25 cellular contexts compared by ENCODE assay signal in genomic region chr9:136578620-136578914, GRCh38. TPM values are rescaled to one million over a fixed set of nuclear protein-coding genes. Genes with fewer than 3 reads are reported as not detected.
DNase-seq lines count a peak whose midpoint lies in the region; ATAC-seq, FAIRE-seq and TF ChIP-seq lines count a peak whose summit lies in the region.
"Had no signal": no experiment of that assay in that cellular context is flagged by ENCODE, and none has a peak within 500 bp of the region (broad histone marks: within the 10 kb centered on the region; RNA-seq: fewer than 3 reads in every experiment).

No MANE protein-coding gene starts in this region.

- H2AFZ ChIP-seq in DND-41 (ENCODE audit: low read depth, low read length) (no peak overlapping the region), K562 (ENCODE audit: low read depth, low read length) (peak overlapping the region; percentile 35), neural progenitor cell (replicated peaks) (no peak overlapping the region)

- H3K4me3 ChIP-seq in A549: no peak overlapping the region
- H3K4me3 ChIP-seq in DND-41 (ENCODE audit: low read depth in 1 of 2, low read length in 2 of 2): no peak overlapping the region
- no peak overlapping the region for H3K4me3 ChIP-seq in K562
- no peak overlapping the region for H3K4me3 ChIP-seq in neural progenitor cell
- H3K4me3 ChIP-seq: spleen, thoracic aorta had no signal

- no peak overlapping the region for H3K4me2 ChIP-seq in A549
- H3K4me2 ChIP-seq in DND-41 (ENCODE audit: insufficient read depth, low read length): no peak overlapping the region
- no peak overlapping the region for H3K4me2 ChIP-seq in K562 (ENCODE audit: insufficient read depth, low read length)
- no peak overlapping the region for H3K4me2 ChIP-seq in neural progenitor cell

- DNase-seq in A549 (ENCODE audit: low read depth in 1 of 2, low spot score in 1 of 2) (no peak), DND-41 (no peak), K562 (ENCODE audit: extremely low read depth in 1 of 4, low spot score in 3 of 4) (peak in 3 of 4 experiments; percentile 35 to 62 (median 61)), neural progenitor cell (ENCODE audit: low spot score) (no peak), GM10248 (ENCODE audit: extremely low spot score) (no peak)
- DNase-seq: activated CD4-positive, alpha-beta T cell treated with anti-CD3 and anti-CD28 coated beads for 48 hours; aorta; CD8-positive, alpha-beta T cell; central memory CD4-positive, alpha-beta T cell; dermis blood vessel endothelial cell; GOT3; naive B cell; NCI-H1048; NCI-H187; NCI-H526 treated with DMSO at 0.1 percent for 48 hours; spleen; stimulated activated CD4-positive, alpha-beta T cell treated with anti-CD3 and anti-CD28 coated beads, Interleukin-2, amount 100 ng/mL, for 48 hours; stimulated activated naive CD4-positive, alpha-beta T cell; T-helper 17 cell had no signal

- peaks cover 26% of the 10 kb centered on the region for H3K4me1 ChIP-seq in A549
- H3K4me1 ChIP-seq in DND-41 (ENCODE audit: insufficient read depth, low read length): peaks cover 16% of the 10 kb centered on the region
- peaks cover 11 to 50% of the 10 kb centered on the region in 2 experiments for H3K4me1 ChIP-seq in K562 (replicated peaks in 1 of 2; ENCODE audit: control insufficient read depth in 2 of 2, insufficient read depth in 2 of 2, low read length in 2 of 2)
- H3K4me1 ChIP-seq in neural progenitor cell: peaks cover 22% of the 10 kb centered on the region

- TF ChIP-seq EP300 in A549 (IDR thresholded peaks at IDR 0.05): no peak
- no peak for TF ChIP-seq EP300 in K562 (IDR thresholded peaks at IDR 0.05; ENCODE audit: low read length)

- no peak for FAIRE-seq in A549 (lab: Jason Lieb, UNC)
- no peak for FAIRE-seq in K562 (lab: Jason Lieb, UNC)
- FAIRE-seq: endothelial cell of umbilical vein, keratinocyte had no signal

- H3K27ac ChIP-seq in A549: peak overlapping the region in 1 of 2 experiments; percentile 16; a peak in 1 of 6 replicates
- H3K27ac ChIP-seq in DND-41 (ENCODE audit: low read length): no peak overlapping the region
- no peak overlapping the region for H3K27ac ChIP-seq in K562 (ENCODE audit: extremely low read depth, low read depth, low read length)
- H3K27ac ChIP-seq in neural progenitor cell: no peak overlapping the region
- H3K27ac ChIP-seq: thoracic aorta had no signal

- H3F3A ChIP-seq in neural progenitor cell (ENCODE audit: low read depth): peaks cover 39% of the 10 kb centered on the region

- H3K36me3 ChIP-seq in DND-41 (ENCODE audit: insufficient read depth, low read length) (0 out of 2 replicates have a peak, but pooled peaks cover 5% of the 10 kb centered on the region), K562 (ENCODE audit: control insufficient read depth, insufficient read depth, low read length) (no peaks in the 10 kb centered on the region), neural progenitor cell (no peaks in the 10 kb centered on the region)
- H3K36me3 ChIP-seq: spleen, thoracic aorta had no signal

- ATAC-seq in A549: peak; percentile 50 to 54; a peak in 5 of 6 replicates
- ATAC-seq in DND-41 (ENCODE audit: insufficient read depth, low read depth): peak; percentile 12; the same call in 2 of the 3 replicates
- ATAC-seq in K562: peak; percentile 71
- no peak for ATAC-seq in HG02981 (IDR thresholded peaks at IDR 0.05; ENCODE audit: unreplicated experiment)
- ATAC-seq in HG03097 (IDR thresholded peaks at IDR 0.05; ENCODE audit: low FRiP score, unreplicated experiment): no peak

- no peaks in the 10 kb centered on the region for H3K36me3 Mint-ChIP-seq in neural progenitor cell
- H3K36me3 Mint-ChIP-seq: activated naive CD4-positive, alpha-beta T cell treated with anti-CD3 and anti-CD28 coated beads, Interleukin-2, amount 50 U/mL, for 72 hours; CD8-positive, alpha-beta T cell; naive B cell had no signal

- TF ChIP-seq POLR2A in A549 (IDR thresholded peaks at IDR 0.05; ENCODE audit: low read length): no peak
- TF ChIP-seq POLR2A in K562 (conservative IDR thresholded peaks at IDR 0.05): no peak

- H3K79me2 ChIP-seq in DND-41 (ENCODE audit: insufficient read depth, low read length) (peaks cover 4% of the 10 kb centered on the region; the same call in 1 of the 2 replicates), K562 (ENCODE audit: control insufficient read depth, insufficient read depth, low read length) (no peaks in the 10 kb centered on the region), neural progenitor cell (ENCODE audit: low read depth) (no peaks in the 10 kb centered on the region)

- H3K9ac ChIP-seq in DND-41 (ENCODE audit: low read depth, low read length): no peak overlapping the region
- no peak overlapping the region for H3K9ac ChIP-seq in K562 (ENCODE audit: insufficient read depth in 1 of 2, low read depth in 2 of 2, low read length in 2 of 2)
- H3K9ac ChIP-seq in neural progenitor cell: no peak overlapping the region

- peak overlapping the region; percentile 83 for H3K27ac Mint-ChIP-seq in neural progenitor cell
- H3K27ac Mint-ChIP-seq: activated naive CD4-positive, alpha-beta T cell treated with anti-CD3 and anti-CD28 coated beads, Interleukin-2, amount 50 U/mL, for 72 hours; CD8-positive, alpha-beta T cell had no signal

- H3K9me1 ChIP-seq in K562 (ENCODE audit: control insufficient read depth, insufficient read depth, low read length): no peaks in the 10 kb centered on the region

- no peak overlapping the region for H3K4me3 Mint-ChIP-seq in neural progenitor cell
- H3K4me3 Mint-ChIP-seq: CD8-positive, alpha-beta T cell; naive B cell; T-helper 17 cell had no signal

- intact Hi-C loops in K562 (cut with micrococcal nuclease): no loop called here

- peaks cover 25% of the 10 kb centered on the region for H3K4me1 Mint-ChIP-seq in neural progenitor cell

- H3K9me3 ChIP-seq in A549: no peaks in the 10 kb centered on the region; the same call in 1 of the 3 replicates
- H3K9me3 ChIP-seq in DND-41 (ENCODE audit: insufficient read depth, low read length, severe bottlenecking): no peaks in the 10 kb centered on the region
- H3K9me3 ChIP-seq in K562 (replicated peaks; ENCODE audit: control insufficient read depth, insufficient read depth, low read depth, low read length): no peaks in the 10 kb centered on the region
- no peaks in the 10 kb centered on the region for H3K9me3 ChIP-seq in neural progenitor cell (ENCODE audit: low read depth)
- H3K9me3 ChIP-seq: spleen, thoracic aorta had no signal

- in situ Hi-C loops in K562 (cut with MboI): no loop called here

- CTCF ChIA-PET in A549 (lab: Yijun Ruan, JAX): interaction anchor here (1.0 to 9.3 kb wide), 7 partner anchors 15 to 91 kb away, joined by 3 to 71 read pairs (median 6); no protein-coding TSS in a partner anchor
- CTCF ChIA-PET in K562 (lab: Yijun Ruan, JAX; ENCODE audit: low intra/inter-chr PET ratio): no interaction called here
- CTCF ChIA-PET in GM10248 (lab: Yijun Ruan, JAX): interaction anchor here (1.0 to 1.7 kb wide), 2 partner anchors 27 to 47 kb away, joined by 3 to 8 read pairs; no protein-coding TSS in a partner anchor

- no TSS peak for BruUV-seq in K562 (replicated peaks; lab: Mats Ljungman, UMichigan)

- H4K20me1 ChIP-seq in DND-41 (ENCODE audit: insufficient read depth, low read length) (no peaks in the 10 kb centered on the region), K562 (replicated peaks; ENCODE audit: control insufficient read depth, insufficient read depth, low read length) (no peaks in the 10 kb centered on the region), neural progenitor cell (ENCODE audit: low read depth) (no peaks in the 10 kb centered on the region)

- no peaks in the 10 kb centered on the region for H3K9me3 Mint-ChIP-seq in neural progenitor cell
- H3K9me3 Mint-ChIP-seq: activated naive CD4-positive, alpha-beta T cell treated with anti-CD3 and anti-CD28 coated beads, Interleukin-2, amount 50 U/mL, for 72 hours; CD8-positive, alpha-beta T cell; naive B cell had no signal

- no CpG with 5 or more reads among the region's 7 CpGs for WGBS in A549 (ENCODE audit: missing lambda C conversion rate)
- 9% methylated on average over 6 of the region's 7 CpGs for WGBS in K562 (ENCODE audit: insufficient coverage, low coverage, missing lambda C conversion rate)

- TF ChIP-seq RAD21 in A549 (conservative IDR thresholded peaks at IDR 0.05 in 1 of 2, IDR thresholded peaks at IDR 0.05 in 1 of 2) (no peak), K562 (CRISPR knock-in tag; conservative IDR thresholded peaks at IDR 0.05 in 1 of 2, IDR thresholded peaks at IDR 0.05 in 1 of 2) (no peak)

- POLR2A ChIA-PET in A549 (lab: Yijun Ruan, JAX): no interaction called here
- POLR2A ChIA-PET in K562 (lab: Yijun Ruan, JAX): interaction anchor here (0.6 kb wide), 1 partner anchor 404 kb away, joined by 3 read pairs; no protein-coding TSS in a partner anchor
- POLR2A ChIA-PET in GM10248 (lab: Yijun Ruan, JAX): no interaction called here

- no peaks in the 10 kb centered on the region for H3K27me3 ChIP-seq in DND-41 (ENCODE audit: insufficient read depth, low read length, poor library complexity)
- no peaks in the 10 kb centered on the region for H3K27me3 ChIP-seq in K562 (ENCODE audit: control insufficient read depth in 2 of 2, insufficient read depth in 2 of 2, low read length in 2 of 2)
- H3K27me3 ChIP-seq in neural progenitor cell: no peaks in the 10 kb centered on the region

- peaks cover 10% of the 10 kb centered on the region for H3K27me3 Mint-ChIP-seq in neural progenitor cell (ENCODE audit: insufficient read depth, low read depth)
- H3K27me3 Mint-ChIP-seq: T-helper 17 cell had no signal

- TF ChIP-seq CTCF in A549 (IDR thresholded peaks at IDR 0.05) (no peak), DND-41 (IDR thresholded peaks at IDR 0.05; ENCODE audit: borderline replicate concordance, extremely low read depth, low read length, poor library complexity, severe bottlenecking) (no peak), K562 (IDR thresholded peaks at IDR 0.05 in 2 of 3, conservative IDR thresholded peaks at IDR 0.05 in 1 of 3; ENCODE audit: insufficient read depth in 2 of 3, low read depth in 1 of 3, low read length in 3 of 3) (no peak), neural progenitor cell (IDR thresholded peaks at IDR 0.05) (no peak), GM10248 (IDR thresholded peaks at IDR 0.05; ENCODE audit: control extremely low read depth, extremely low read depth, low read depth, missing control alignments) (no peak)

RNA-seq across cellular contexts. Expression of gene NOTCH1, which starts 32.7 kb away (rescaled TPM):
- polyA plus RNA-seq in A549 (2011; rRNA removed): 0.88 and 1.2 TPM in 2 replicates
- polyA plus RNA-seq in A549 (2012; cell fraction: cytosol; rRNA removed): 2.6 and 3.9 TPM in 2 replicates
- polyA plus RNA-seq in A549 (2012; cell fraction: nucleus; rRNA removed): 15.6 and 21.6 TPM in 2 replicates
- polyA plus RNA-seq in A549 (2017; fragmentation: RNase III; extraction: RNeasy Plus Mini Kit Qiagen cat#74134 plus additional on column Dnase treatment): 4.6 to 6.4 TPM (median 5.7 TPM) in 3 replicates
- polyA minus RNA-seq in A549 (2011; rRNA and poly(A)+ RNA removed): 1.7 and 2.4 TPM in 2 replicates
- total RNA-seq in K562 (2011; cell fraction: chromatin; rRNA removed; ENCODE audit: low replicate concordance): 19.9 and 65.7 TPM in 2 replicates
- 52.4 and 65.7 TPM in 2 replicates for total RNA-seq in K562 (2011; cell fraction: nucleolus; rRNA removed)
- total RNA-seq in K562 (2011; cell fraction: nucleoplasm; rRNA removed): 25.2 and 35.0 TPM in 2 replicates
- 7.1 and 12.0 TPM in 2 replicates for total RNA-seq in K562 (2014; rRNA removed)
- total RNA-seq in K562 (2014; rRNA removed; fragmentation: Illumina TruSeq; extraction: Trizol): 0.69 and 0.73 TPM in 2 replicates
- total RNA-seq in K562 (2015; rRNA removed; fragmentation: Illumina TruSeq; extraction: Trizol): 2.3 and 2.8 TPM in 2 replicates
- 26.7 and 31.4 TPM in 2 replicates for total RNA-seq in K562 (2021)
- polyA plus RNA-seq in K562 (2011; rRNA removed): 1.2 and 2.2 TPM in 2 replicates
- 2.9 and 4.9 TPM in 2 replicates for polyA plus RNA-seq in K562 (2011; cell fraction: cytosol; rRNA removed)
- 13.3 and 22.9 TPM in 2 replicates for polyA plus RNA-seq in K562 (2011; cell fraction: nucleus; rRNA removed)
- 10.2 and 14.1 TPM in 2 replicates for polyA plus RNA-seq in K562 (2012)
- polyA plus RNA-seq in K562 (2014; fragmentation: Illumina TruSeq; extraction: Trizol): 2.6 and 6.3 TPM in 2 replicates
- under 1 TPM; 0.03 to 0.04 TPM for polyA plus RNA-seq in K562 (2014; fragmentation: Nextera tagmentation; extraction: Ambion mirVana)
- 8.2 and 8.6 TPM in 2 replicates for polyA plus RNA-seq in K562 (2014; rRNA removed)
- 2.0 and 2.8 TPM in 2 replicates for polyA minus RNA-seq in K562 (2011; rRNA and poly(A)+ RNA removed)
- polyA minus RNA-seq in K562 (2011; cell fraction: cytosol; rRNA and poly(A)+ RNA removed): 35.0 and 45.4 TPM in 2 replicates
- polyA minus RNA-seq in K562 (2011; cell fraction: nucleus; rRNA and poly(A)+ RNA removed): 15.9 and 18.9 TPM in 2 replicates
- 11.7 and 32.4 TPM in 2 replicates for total RNA-seq in neural progenitor cell (ENCODE audit: low replicate concordance)

Comparison
In these comparisons a context has a peak if more than half of its experiments do, and no peak if none do; other contexts are left out.
1. ATAC-seq: peak in A549 (2 of 2), DND-41 (single experiment) and K562 (single experiment); none in HG02981 (single experiment) and HG03097 (single experiment).
2. DNase-seq: peak in K562 (3 of 4); none in A549 (0 of 2), DND-41 (single experiment), neural progenitor cell (single experiment) and GM10248 (single experiment).